ENCODE assay signal across 2 cellular contexts in the genomic region with DNA sequence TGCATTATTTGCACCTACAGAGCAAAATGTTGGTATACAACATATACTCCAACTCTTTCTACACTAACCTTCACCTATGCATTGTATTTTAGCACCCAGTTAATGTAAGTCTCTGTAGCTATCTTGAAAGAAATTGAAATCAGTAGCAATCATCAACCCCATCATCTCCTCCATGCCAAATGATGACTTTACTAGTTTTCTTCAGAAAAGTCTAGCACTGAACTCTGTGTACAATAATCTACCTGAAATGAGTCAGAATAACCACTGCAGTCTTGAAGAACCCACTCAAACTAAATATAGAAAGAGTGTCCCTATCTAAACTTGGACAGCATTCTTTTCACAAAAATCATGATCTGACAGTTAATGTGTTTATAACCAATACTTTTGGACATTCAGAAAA.
TF ChIP-seq lines count a peak whose summit lies in the region.

No MANE protein-coding gene starts in this region.

TF ChIP-seq in IMR-90, 13 proteins besides CTCF, POLR2A, EP300 and RAD21:
- no peak for TF ChIP-seq SMC3 (IDR thresholded peaks at IDR 0.05; ENCODE audit: low read depth, low read length)
- no peak for TF ChIP-seq CEBPB (IDR thresholded peaks at IDR 0.05; ENCODE audit: low read depth, low read length)
- TF ChIP-seq RFX5 (IDR thresholded peaks at IDR 0.05; ENCODE audit: low read depth, low read length), result no peak
- no peak for TF ChIP-seq BHLHE40 (IDR thresholded peaks at IDR 0.05; ENCODE audit: low read depth, low read length)
- TF ChIP-seq RCOR1 (IDR thresholded peaks at IDR 0.05; ENCODE audit: insufficient replicate concordance, low read length), result no peak

TF ChIP-seq in GM12878, 131 proteins besides CTCF, POLR2A, EP300 and RAD21:
- TF ChIP-seq BRCA1 (IDR thresholded peaks at IDR 0.05; ENCODE audit: low read depth, low read length), result no peak
- TF ChIP-seq ZNF207 (IDR thresholded peaks at IDR 0.05; ENCODE audit: borderline replicate concordance), result no peak
- TF ChIP-seq, protein P1, sequence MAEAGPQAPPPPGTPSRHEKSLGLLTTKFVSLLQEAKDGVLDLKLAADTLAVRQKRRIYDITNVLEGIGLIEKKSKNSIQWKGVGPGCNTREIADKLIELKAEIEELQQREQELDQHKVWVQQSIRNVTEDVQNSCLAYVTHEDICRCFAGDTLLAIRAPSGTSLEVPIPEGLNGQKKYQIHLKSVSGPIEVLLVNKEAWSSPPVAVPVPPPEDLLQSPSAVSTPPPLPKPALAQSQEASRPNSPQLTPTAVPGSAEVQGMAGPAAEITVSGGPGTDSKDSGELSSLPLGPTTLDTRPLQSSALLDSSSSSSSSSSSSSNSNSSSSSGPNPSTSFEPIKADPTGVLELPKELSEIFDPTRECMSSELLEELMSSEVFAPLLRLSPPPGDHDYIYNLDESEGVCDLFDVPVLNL (IDR thresholded peaks at IDR 0.05; ENCODE audit: low read depth, low read length), result no peak
- TF ChIP-seq, protein P2, sequence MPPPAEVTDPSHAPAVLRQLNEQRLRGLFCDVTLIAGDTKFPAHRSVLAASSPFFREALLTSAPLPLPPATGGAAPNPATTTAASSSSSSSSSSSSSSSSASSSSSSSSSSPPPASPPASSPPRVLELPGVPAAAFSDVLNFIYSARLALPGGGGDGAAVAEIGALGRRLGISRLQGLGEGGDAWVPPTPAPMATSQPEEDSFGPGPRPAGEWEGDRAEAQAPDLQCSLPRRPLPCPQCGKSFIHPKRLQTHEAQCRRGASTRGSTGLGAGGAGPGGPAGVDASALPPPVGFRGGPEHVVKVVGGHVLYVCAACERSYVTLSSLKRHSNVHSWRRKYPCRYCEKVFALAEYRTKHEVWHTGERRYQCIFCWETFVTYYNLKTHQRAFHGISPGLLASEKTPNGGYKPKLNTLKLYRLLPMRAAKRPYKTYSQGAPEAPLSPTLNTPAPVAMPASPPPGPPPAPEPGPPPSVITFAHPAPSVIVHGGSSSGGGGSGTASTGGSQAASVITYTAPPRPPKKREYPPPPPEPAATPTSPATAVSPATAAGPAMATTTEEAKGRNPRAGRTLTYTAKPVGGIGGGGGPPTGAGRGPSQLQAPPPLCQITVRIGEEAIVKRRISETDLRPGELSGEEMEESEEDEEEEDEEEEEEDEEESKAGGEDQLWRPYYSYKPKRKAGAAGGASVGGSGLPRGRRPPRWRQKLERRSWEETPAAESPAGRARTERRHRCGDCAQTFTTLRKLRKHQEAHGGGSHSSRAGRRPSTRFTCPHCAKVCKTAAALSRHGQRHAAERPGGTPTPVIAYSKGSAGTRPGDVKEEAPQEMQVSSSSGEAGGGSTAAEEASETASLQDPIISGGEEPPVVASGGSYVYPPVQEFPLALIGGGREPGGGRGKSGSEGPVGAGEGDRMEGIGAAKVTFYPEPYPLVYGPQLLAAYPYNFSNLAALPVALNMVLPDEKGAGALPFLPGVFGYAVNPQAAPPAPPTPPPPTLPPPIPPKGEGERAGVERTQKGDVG (CRISPR knock-in tag; IDR thresholded peaks at IDR 0.05), result no peak
- TF ChIP-seq, protein P3, sequence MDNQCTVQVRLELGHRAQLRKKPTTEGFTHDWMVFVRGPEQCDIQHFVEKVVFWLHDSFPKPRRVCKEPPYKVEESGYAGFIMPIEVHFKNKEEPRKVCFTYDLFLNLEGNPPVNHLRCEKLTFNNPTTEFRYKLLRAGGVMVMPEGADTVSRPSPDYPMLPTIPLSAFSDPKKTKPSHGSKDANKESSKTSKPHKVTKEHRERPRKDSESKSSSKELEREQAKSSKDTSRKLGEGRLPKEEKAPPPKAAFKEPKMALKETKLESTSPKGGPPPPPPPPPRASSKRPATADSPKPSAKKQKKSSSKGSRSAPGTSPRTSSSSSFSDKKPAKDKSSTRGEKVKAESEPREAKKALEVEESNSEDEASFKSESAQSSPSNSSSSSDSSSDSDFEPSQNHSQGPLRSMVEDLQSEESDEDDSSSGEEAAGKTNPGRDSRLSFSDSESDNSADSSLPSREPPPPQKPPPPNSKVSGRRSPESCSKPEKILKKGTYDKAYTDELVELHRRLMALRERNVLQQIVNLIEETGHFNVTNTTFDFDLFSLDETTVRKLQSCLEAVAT (IDR thresholded peaks at IDR 0.05), result no peak
- no peak for TF ChIP-seq ZNF384 (IDR thresholded peaks at IDR 0.05; ENCODE audit: borderline replicate concordance, low read depth, low read length)
- no peak for TF ChIP-seq CHD2 (IDR thresholded peaks at IDR 0.05; ENCODE audit: borderline replicate concordance, low read depth, low read length)
- TF ChIP-seq PAX8 (IDR thresholded peaks at IDR 0.05), result no peak
- TF ChIP-seq, protein P4, sequence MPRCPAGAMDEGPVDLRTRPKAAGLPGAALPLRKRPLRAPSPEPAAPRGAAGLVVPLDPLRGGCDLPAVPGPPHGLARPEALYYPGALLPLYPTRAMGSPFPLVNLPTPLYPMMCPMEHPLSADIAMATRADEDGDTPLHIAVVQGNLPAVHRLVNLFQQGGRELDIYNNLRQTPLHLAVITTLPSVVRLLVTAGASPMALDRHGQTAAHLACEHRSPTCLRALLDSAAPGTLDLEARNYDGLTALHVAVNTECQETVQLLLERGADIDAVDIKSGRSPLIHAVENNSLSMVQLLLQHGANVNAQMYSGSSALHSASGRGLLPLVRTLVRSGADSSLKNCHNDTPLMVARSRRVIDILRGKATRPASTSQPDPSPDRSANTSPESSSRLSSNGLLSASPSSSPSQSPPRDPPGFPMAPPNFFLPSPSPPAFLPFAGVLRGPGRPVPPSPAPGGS (IDR thresholded peaks at IDR 0.05; ENCODE audit: borderline replicate concordance, insufficient read depth, low read depth, low read length, poor library complexity, severe bottlenecking), result no peak
- TF ChIP-seq, protein P5, sequence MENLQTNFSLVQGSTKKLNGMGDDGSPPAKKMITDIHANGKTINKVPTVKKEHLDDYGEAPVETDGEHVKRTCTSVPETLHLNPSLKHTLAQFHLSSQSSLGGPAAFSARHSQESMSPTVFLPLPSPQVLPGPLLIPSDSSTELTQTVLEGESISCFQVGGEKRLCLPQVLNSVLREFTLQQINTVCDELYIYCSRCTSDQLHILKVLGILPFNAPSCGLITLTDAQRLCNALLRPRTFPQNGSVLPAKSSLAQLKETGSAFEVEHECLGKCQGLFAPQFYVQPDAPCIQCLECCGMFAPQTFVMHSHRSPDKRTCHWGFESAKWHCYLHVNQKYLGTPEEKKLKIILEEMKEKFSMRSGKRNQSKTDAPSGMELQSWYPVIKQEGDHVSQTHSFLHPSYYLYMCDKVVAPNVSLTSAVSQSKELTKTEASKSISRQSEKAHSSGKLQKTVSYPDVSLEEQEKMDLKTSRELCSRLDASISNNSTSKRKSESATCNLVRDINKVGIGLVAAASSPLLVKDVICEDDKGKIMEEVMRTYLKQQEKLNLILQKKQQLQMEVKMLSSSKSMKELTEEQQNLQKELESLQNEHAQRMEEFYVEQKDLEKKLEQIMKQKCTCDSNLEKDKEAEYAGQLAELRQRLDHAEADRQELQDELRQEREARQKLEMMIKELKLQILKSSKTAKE (IDR thresholded peaks at IDR 0.05; ENCODE audit: low read depth, poor library complexity, severe bottlenecking), result no peak
- no peak for TF ChIP-seq JUNB (IDR thresholded peaks at IDR 0.05)
- TF ChIP-seq POLR2AphosphoS2 (IDR thresholded peaks at IDR 0.05; ENCODE audit: low read depth, low read length), result no peak
- TF ChIP-seq TCF7 (IDR thresholded peaks at IDR 0.05; ENCODE audit: borderline replicate concordance), result no peak
- no peak for TF ChIP-seq SIN3A (IDR thresholded peaks at IDR 0.05; ENCODE audit: low read depth, low read length)
- no peak for TF ChIP-seq BCL11A (IDR thresholded peaks at IDR 0.05; ENCODE audit: low read depth, low read length)
- TF ChIP-seq MTA2 (IDR thresholded peaks at IDR 0.05; ENCODE audit: low read depth), result no peak
- TF ChIP-seq RELA (IDR thresholded peaks at IDR 0.05; ENCODE audit: borderline replicate concordance, partially characterized antibody), result no peak
- TF ChIP-seq, protein P6, sequence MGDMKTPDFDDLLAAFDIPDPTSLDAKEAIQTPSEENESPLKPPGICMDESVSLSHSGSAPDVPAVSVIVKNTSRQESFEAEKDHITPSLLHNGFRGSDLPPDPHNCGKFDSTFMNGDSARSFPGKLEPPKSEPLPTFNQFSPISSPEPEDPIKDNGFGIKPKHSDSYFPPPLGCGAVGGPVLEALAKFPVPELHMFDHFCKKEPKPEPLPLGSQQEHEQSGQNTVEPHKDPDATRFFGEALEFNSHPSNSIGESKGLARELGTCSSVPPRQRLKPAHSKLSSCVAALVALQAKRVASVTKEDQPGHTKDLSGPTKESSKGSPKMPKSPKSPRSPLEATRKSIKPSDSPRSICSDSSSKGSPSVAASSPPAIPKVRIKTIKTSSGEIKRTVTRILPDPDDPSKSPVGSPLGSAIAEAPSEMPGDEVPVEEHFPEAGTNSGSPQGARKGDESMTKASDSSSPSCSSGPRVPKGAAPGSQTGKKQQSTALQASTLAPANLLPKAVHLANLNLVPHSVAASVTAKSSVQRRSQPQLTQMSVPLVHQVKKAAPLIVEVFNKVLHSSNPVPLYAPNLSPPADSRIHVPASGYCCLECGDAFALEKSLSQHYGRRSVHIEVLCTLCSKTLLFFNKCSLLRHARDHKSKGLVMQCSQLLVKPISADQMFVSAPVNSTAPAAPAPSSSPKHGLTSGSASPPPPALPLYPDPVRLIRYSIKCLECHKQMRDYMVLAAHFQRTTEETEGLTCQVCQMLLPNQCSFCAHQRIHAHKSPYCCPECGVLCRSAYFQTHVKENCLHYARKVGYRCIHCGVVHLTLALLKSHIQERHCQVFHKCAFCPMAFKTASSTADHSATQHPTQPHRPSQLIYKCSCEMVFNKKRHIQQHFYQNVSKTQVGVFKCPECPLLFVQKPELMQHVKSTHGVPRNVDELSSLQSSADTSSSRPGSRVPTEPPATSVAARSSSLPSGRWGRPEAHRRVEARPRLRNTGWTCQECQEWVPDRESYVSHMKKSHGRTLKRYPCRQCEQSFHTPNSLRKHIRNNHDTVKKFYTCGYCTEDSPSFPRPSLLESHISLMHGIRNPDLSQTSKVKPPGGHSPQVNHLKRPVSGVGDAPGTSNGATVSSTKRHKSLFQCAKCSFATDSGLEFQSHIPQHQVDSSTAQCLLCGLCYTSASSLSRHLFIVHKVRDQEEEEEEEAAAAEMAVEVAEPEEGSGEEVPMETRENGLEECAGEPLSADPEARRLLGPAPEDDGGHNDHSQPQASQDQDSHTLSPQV (IDR thresholded peaks at IDR 0.05), result no peak
TF ChIP-seq in GM12878: peak in this region for 0.
